In genomic region chr5:95959964-95960801, GRCh38 we compare ENCODE assay signal across 8 cellular contexts. TPM values are rescaled to one million over a fixed set of nuclear protein-coding genes. Genes with fewer than 3 reads are reported as not detected.
DNase-seq lines count a peak whose midpoint lies in the region; ATAC-seq and TF ChIP-seq lines count a peak whose summit lies in the region.

No MANE protein-coding gene starts in this region.

- no peak for ATAC-seq in naive thymus-derived CD4-positive, alpha-beta T cell
- ATAC-seq in HG03439 (IDR thresholded peaks at IDR 0.05; ENCODE audit: unreplicated experiment) (no peak), HG02885 (IDR thresholded peaks at IDR 0.05; ENCODE audit: poor library complexity, unreplicated experiment) (no peak)

- no peak for TF ChIP-seq POLR2A in esophagus squamous epithelium (IDR thresholded peaks at IDR 0.05)

- H3K27me3 Mint-ChIP-seq in T-helper 2 cell treated with Interferon-gamma antibody and Interleukin-4, amounts not matched to agents 5 μg/mL and 100 μg/mL, for 36 hours (ENCODE audit: low read depth), result no peaks in the 10 kb centered on the region
- H3K27me3 Mint-ChIP-seq in naive thymus-derived CD4-positive, alpha-beta T cell, result peaks cover 0 to 2% (median 0%) of the 10 kb centered on the region in 5 donors

- intact Hi-C loops in esophagus squamous epithelium (cut with DNase I), result loop anchor here (5.0 to 10.0 kb wide), 2 partner anchors 85 to 377 kb away; no protein-coding TSS in a partner anchor
- intact Hi-C loops in naive thymus-derived CD4-positive, alpha-beta T cell (cut with micrococcal nuclease), result loop anchor here (2.0 to 10.0 kb wide), 19 partner anchors 31 to 1848 kb away; partner anchors contain the start of genes ERAP1 (in 2 of the 2), KIAA0825 (in 2 of the 2), SLF1 (in 2 of the 2) and ARSK (in 1 of the 2)

- H3K9me3 Mint-ChIP-seq in T-helper 2 cell treated with Interferon-gamma antibody and Interleukin-4, amounts not matched to agents 5 μg/mL and 100 μg/mL, for 36 hours, result no peaks in the 10 kb centered on the region
- no peaks in the 10 kb centered on the region for H3K9me3 Mint-ChIP-seq in naive thymus-derived CD4-positive, alpha-beta T cell

- H3K9me3 ChIP-seq in esophagus squamous epithelium, result no peaks in the 10 kb centered on the region
- H3K9me3 ChIP-seq in naive thymus-derived CD4-positive, alpha-beta T cell (ENCODE audit: control insufficient read depth in 2 of 3, low read length in 3 of 3), result no peaks in the 10 kb centered on the region

- 8 to 17% methylated on average over 29 to 31 of the region's 35 CpGs for WGBS in esophagus squamous epithelium, 2 donors

- H3K4me1 Mint-ChIP-seq in T-helper 2 cell treated with Interferon-gamma antibody and Interleukin-4, amounts not matched to agents 5 μg/mL and 100 μg/mL, for 36 hours (ENCODE audit: low read depth), result peaks cover 46% of the 10 kb centered on the region
- H3K4me1 Mint-ChIP-seq in naive thymus-derived CD4-positive, alpha-beta T cell, result peaks cover 30 to 55% (median 37%) of the 10 kb centered on the region in 7 donors

- H3K27me3 ChIP-seq in esophagus squamous epithelium, result no peaks in the 10 kb centered on the region
- H3K27me3 ChIP-seq in naive thymus-derived CD4-positive, alpha-beta T cell (ENCODE audit: control insufficient read depth in 2 of 2, insufficient read depth in 2 of 2, low read length in 2 of 2), result no peaks in the 10 kb centered on the region

- H3K4me3 Mint-ChIP-seq in T-helper 2 cell treated with Interferon-gamma antibody and Interleukin-4, amounts not matched to agents 5 μg/mL and 100 μg/mL, for 36 hours, result peak overlapping the region; percentile 97
- H3K4me3 Mint-ChIP-seq in naive thymus-derived CD4-positive, alpha-beta T cell, result peak overlapping the region; percentile 92 to 99 (median 96)

- peak overlapping the region; percentile 91 for H3K27ac Mint-ChIP-seq in T-helper 2 cell treated with Interferon-gamma antibody and Interleukin-4, amounts not matched to agents 5 μg/mL and 100 μg/mL, for 36 hours
- H3K27ac Mint-ChIP-seq in naive thymus-derived CD4-positive, alpha-beta T cell, result peak overlapping the region; percentile 75 to 99 (median 92)

- TF ChIP-seq CTCF in GM12864 (IDR thresholded peaks at IDR 0.05; ENCODE audit: low read depth, low read length, missing control alignments) (no peak), esophagus squamous epithelium (IDR thresholded peaks at IDR 0.05) (peak in 2 of 6 experiments; percentile 17 to 25)

- no peaks in the 10 kb centered on the region for H3K36me3 ChIP-seq in esophagus squamous epithelium
- H3K36me3 ChIP-seq in naive thymus-derived CD4-positive, alpha-beta T cell (ENCODE audit: control insufficient read depth in 2 of 3, insufficient read depth in 3 of 3, low read length in 3 of 3), result peaks cover 0 to 4% (median 0%) of the 10 kb centered on the region in 3 experiments

- H3K27ac ChIP-seq in esophagus squamous epithelium, result peak overlapping the region; percentile 98 to 100 (median 99)
- peak overlapping the region; percentile 90 for H3K27ac ChIP-seq in naive thymus-derived CD4-positive, alpha-beta T cell (ENCODE audit: low read depth, low read length)

- POLR2A ChIA-PET in naive thymus-derived CD4-positive, alpha-beta T cell (lab: Charles Lee), result no interaction called here

- no peaks in the 10 kb centered on the region for H3K36me3 Mint-ChIP-seq in T-helper 2 cell treated with Interferon-gamma antibody and Interleukin-4, amounts not matched to agents 5 μg/mL and 100 μg/mL, for 36 hours (ENCODE audit: low read depth)
- peaks cover 0 to 5% (median 0%) of the 10 kb centered on the region in 5 donors for H3K36me3 Mint-ChIP-seq in naive thymus-derived CD4-positive, alpha-beta T cell

- peak overlapping the region; percentile 89 for H3K4me3 ChIP-seq in GM12864 (ENCODE audit: low read depth, low read length)
- H3K4me3 ChIP-seq in esophagus squamous epithelium, result peak overlapping the region; percentile 58 to 99 (median 89)
- H3K4me3 ChIP-seq in naive thymus-derived CD4-positive, alpha-beta T cell (ENCODE audit: low read length), result peak overlapping the region; percentile 73

- CTCF ChIA-PET in naive thymus-derived CD4-positive, alpha-beta T cell (lab: Charles Lee), result interaction anchor here (0.6 to 1.3 kb wide), 4 partner anchors 10 to 378 kb away, joined by 3 read pairs; no protein-coding TSS in a partner anchor

- DNase-seq in A172 (ENCODE audit: low spot score) (peak; percentile 18), GM12864 (ENCODE audit: low read depth) (no peak), esophagus squamous epithelium (lab: John Stamatoyannopoulos, UW) (no peak), SIG-M5 (lab: John Stamatoyannopoulos, UW) (no peak)
- no peak for DNase-seq in T-helper 2 cell treated with Interferon-gamma antibody and Interleukin-4, amounts not matched to agents 5 μg/mL and 100 μg/mL, for 36 hours (ENCODE audit: low spot score)
- DNase-seq in naive thymus-derived CD4-positive, alpha-beta T cell, result peak in 7 of 9 donors; percentile 11 to 41 (median 19)

- peaks cover 32 to 75% (median 35%) of the 10 kb centered on the region in 3 donors for H3K4me1 ChIP-seq in esophagus squamous epithelium
- H3K4me1 ChIP-seq in naive thymus-derived CD4-positive, alpha-beta T cell (ENCODE audit: control insufficient read depth in 2 of 2, insufficient read depth in 2 of 2, low read length in 2 of 2), result peaks cover 12 to 13% of the 10 kb centered on the region in 2 donors

RNA-seq across cellular contexts. Expression of gene ELL2, which starts 1.5 kb away (rescaled TPM):
- total RNA-seq in A172 (2014; rRNA removed; shearing (Covaris generic)), result 67.1 and 82.5 TPM in 2 replicates
- 100 to 1,000 TPM in 3 of 4 donors, 10 to 100 TPM in 1; 74.9 to 124 (median 121) TPM for total RNA-seq in esophagus squamous epithelium
- total RNA-seq in naive thymus-derived CD4-positive, alpha-beta T cell, result 10 to 100 TPM; 12.6 to 65.8 (median 41.3) TPM
- 1 to 10 TPM; 1.9 to 2.0 TPM for polyA plus RNA-seq in naive thymus-derived CD4-positive, alpha-beta T cell

Comparison
In these comparisons a context has a peak if more than half of its experiments do, and no peak if none do; other contexts are left out.
1. DNase-seq: peak in A172 (single experiment) and naive thymus-derived CD4-positive, alpha-beta T cell (7 of 9); none in GM12864 (single experiment), T-helper 2 cell treated with Interferon-gamma antibody and Interleukin-4, amounts not matched to agents 5 μg/mL and 100 μg/mL, for 36 hours (single experiment), esophagus squamous epithelium (single experiment) and SIG-M5 (single experiment).
2. Peak in every context shown above with its lines, with median percentiles within 50 percentile points of each other: H3K4me3 ChIP-seq.